ENCODE assay signal across 1 cellular context in the genomic region with DNA sequence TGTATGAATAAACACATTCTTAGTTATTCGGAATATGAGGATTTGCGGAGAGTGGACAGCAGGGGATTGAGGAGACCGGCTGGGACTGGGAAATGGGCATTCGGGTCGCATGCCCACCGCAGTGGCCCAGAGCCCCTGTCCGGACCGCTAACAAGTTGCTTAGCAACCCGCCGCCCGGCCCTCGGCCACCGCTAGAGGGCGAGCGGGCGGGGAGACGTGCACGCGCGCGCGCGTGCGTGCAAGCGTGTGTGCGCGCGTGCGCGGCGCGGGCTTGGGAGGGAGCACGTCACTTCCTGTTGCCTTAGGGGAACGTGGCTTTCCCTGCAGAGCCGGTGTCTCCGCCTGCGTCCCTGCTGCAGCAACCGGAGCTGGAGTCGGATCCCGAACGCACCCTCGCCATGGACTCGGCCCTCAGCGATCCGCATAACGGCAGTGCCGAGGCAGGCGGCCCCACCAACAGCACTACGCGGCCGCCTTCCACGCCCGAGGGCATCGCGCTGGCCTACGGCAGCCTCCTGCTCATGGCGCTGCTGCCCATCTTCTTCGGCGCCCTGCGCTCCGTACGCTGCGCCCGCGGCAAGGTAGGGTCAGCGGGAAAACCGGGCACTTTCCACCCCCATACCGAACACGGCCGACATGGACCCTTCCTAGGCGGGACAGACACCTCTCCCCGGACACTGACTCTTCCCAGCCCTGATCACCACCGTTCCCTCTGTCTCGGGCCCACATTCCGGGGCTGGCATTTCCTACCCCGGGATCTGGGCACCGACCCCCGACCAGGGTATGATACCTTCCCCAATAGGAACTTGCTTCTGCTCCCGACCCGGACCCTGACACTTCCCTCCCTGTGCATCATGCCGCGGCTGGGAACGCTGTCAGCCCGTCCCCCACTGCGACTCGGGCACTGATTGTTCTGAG.
TF ChIP-seq lines count a peak whose summit lies in the region.

A gene with protein sequence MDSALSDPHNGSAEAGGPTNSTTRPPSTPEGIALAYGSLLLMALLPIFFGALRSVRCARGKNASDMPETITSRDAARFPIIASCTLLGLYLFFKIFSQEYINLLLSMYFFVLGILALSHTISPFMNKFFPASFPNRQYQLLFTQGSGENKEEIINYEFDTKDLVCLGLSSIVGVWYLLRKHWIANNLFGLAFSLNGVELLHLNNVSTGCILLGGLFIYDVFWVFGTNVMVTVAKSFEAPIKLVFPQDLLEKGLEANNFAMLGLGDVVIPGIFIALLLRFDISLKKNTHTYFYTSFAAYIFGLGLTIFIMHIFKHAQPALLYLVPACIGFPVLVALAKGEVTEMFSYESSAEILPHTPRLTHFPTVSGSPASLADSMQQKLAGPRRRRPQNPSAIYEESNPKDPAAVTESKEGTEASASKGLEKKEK (plus strand): TSS at position 289 of the 918 bp plus-strand sequence. CDS start 110 bp downstream, at position 399.

TF ChIP-seq in K562, 482 proteins besides CTCF, POLR2A, EP300 and RAD21 (continued from another document and continues in another):
- TF ChIP-seq, protein P1, sequence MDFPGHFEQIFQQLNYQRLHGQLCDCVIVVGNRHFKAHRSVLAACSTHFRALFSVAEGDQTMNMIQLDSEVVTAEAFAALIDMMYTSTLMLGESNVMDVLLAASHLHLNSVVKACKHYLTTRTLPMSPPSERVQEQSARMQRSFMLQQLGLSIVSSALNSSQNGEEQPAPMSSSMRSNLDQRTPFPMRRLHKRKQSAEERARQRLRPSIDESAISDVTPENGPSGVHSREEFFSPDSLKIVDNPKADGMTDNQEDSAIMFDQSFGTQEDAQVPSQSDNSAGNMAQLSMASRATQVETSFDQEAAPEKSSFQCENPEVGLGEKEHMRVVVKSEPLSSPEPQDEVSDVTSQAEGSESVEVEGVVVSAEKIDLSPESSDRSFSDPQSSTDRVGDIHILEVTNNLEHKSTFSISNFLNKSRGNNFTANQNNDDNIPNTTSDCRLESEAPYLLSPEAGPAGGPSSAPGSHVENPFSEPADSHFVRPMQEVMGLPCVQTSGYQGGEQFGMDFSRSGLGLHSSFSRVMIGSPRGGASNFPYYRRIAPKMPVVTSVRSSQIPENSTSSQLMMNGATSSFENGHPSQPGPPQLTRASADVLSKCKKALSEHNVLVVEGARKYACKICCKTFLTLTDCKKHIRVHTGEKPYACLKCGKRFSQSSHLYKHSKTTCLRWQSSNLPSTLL (IDR thresholded peaks at IDR 0.05): no peak
- TF ChIP-seq, protein P2, sequence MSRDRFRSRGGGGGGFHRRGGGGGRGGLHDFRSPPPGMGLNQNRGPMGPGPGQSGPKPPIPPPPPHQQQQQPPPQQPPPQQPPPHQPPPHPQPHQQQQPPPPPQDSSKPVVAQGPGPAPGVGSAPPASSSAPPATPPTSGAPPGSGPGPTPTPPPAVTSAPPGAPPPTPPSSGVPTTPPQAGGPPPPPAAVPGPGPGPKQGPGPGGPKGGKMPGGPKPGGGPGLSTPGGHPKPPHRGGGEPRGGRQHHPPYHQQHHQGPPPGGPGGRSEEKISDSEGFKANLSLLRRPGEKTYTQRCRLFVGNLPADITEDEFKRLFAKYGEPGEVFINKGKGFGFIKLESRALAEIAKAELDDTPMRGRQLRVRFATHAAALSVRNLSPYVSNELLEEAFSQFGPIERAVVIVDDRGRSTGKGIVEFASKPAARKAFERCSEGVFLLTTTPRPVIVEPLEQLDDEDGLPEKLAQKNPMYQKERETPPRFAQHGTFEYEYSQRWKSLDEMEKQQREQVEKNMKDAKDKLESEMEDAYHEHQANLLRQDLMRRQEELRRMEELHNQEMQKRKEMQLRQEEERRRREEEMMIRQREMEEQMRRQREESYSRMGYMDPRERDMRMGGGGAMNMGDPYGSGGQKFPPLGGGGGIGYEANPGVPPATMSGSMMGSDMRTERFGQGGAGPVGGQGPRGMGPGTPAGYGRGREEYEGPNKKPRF (IDR thresholded peaks at IDR 0.05; ENCODE audit: low read depth, low read length): no peak
- TF ChIP-seq ZNF431 (CRISPR knock-in tag; IDR thresholded peaks at IDR 0.05): peak; percentile 9; the same call in 1 of the 2 replicates
- TF ChIP-seq SNIP1 (IDR thresholded peaks at IDR 0.05; ENCODE audit: low read depth): no peak
- TF ChIP-seq ZNF354B (CRISPR knock-in tag; IDR thresholded peaks at IDR 0.05): no peak
- no peak for TF ChIP-seq SMAD3 (CRISPR knock-in tag; conservative IDR thresholded peaks at IDR 0.05)
- no peak for TF ChIP-seq ZNF445 (CRISPR knock-in tag; IDR thresholded peaks at IDR 0.05; ENCODE audit: low read depth)
- TF ChIP-seq ZNF408 (CRISPR knock-in tag; IDR thresholded peaks at IDR 0.05; ENCODE audit: low read depth): no peak
- TF ChIP-seq CEBPB (tag; IDR thresholded peaks at IDR 0.05): no peak
- no peak for TF ChIP-seq HNRNPH1 (optimal IDR thresholded peaks at IDR 0.05; ENCODE audit: low read depth, low read length)
- peak; percentile 66; the same call in 1 of the 2 replicates for TF ChIP-seq GTF2F1 (IDR thresholded peaks at IDR 0.05; ENCODE audit: low read depth, low read length)
- TF ChIP-seq, protein P3, sequence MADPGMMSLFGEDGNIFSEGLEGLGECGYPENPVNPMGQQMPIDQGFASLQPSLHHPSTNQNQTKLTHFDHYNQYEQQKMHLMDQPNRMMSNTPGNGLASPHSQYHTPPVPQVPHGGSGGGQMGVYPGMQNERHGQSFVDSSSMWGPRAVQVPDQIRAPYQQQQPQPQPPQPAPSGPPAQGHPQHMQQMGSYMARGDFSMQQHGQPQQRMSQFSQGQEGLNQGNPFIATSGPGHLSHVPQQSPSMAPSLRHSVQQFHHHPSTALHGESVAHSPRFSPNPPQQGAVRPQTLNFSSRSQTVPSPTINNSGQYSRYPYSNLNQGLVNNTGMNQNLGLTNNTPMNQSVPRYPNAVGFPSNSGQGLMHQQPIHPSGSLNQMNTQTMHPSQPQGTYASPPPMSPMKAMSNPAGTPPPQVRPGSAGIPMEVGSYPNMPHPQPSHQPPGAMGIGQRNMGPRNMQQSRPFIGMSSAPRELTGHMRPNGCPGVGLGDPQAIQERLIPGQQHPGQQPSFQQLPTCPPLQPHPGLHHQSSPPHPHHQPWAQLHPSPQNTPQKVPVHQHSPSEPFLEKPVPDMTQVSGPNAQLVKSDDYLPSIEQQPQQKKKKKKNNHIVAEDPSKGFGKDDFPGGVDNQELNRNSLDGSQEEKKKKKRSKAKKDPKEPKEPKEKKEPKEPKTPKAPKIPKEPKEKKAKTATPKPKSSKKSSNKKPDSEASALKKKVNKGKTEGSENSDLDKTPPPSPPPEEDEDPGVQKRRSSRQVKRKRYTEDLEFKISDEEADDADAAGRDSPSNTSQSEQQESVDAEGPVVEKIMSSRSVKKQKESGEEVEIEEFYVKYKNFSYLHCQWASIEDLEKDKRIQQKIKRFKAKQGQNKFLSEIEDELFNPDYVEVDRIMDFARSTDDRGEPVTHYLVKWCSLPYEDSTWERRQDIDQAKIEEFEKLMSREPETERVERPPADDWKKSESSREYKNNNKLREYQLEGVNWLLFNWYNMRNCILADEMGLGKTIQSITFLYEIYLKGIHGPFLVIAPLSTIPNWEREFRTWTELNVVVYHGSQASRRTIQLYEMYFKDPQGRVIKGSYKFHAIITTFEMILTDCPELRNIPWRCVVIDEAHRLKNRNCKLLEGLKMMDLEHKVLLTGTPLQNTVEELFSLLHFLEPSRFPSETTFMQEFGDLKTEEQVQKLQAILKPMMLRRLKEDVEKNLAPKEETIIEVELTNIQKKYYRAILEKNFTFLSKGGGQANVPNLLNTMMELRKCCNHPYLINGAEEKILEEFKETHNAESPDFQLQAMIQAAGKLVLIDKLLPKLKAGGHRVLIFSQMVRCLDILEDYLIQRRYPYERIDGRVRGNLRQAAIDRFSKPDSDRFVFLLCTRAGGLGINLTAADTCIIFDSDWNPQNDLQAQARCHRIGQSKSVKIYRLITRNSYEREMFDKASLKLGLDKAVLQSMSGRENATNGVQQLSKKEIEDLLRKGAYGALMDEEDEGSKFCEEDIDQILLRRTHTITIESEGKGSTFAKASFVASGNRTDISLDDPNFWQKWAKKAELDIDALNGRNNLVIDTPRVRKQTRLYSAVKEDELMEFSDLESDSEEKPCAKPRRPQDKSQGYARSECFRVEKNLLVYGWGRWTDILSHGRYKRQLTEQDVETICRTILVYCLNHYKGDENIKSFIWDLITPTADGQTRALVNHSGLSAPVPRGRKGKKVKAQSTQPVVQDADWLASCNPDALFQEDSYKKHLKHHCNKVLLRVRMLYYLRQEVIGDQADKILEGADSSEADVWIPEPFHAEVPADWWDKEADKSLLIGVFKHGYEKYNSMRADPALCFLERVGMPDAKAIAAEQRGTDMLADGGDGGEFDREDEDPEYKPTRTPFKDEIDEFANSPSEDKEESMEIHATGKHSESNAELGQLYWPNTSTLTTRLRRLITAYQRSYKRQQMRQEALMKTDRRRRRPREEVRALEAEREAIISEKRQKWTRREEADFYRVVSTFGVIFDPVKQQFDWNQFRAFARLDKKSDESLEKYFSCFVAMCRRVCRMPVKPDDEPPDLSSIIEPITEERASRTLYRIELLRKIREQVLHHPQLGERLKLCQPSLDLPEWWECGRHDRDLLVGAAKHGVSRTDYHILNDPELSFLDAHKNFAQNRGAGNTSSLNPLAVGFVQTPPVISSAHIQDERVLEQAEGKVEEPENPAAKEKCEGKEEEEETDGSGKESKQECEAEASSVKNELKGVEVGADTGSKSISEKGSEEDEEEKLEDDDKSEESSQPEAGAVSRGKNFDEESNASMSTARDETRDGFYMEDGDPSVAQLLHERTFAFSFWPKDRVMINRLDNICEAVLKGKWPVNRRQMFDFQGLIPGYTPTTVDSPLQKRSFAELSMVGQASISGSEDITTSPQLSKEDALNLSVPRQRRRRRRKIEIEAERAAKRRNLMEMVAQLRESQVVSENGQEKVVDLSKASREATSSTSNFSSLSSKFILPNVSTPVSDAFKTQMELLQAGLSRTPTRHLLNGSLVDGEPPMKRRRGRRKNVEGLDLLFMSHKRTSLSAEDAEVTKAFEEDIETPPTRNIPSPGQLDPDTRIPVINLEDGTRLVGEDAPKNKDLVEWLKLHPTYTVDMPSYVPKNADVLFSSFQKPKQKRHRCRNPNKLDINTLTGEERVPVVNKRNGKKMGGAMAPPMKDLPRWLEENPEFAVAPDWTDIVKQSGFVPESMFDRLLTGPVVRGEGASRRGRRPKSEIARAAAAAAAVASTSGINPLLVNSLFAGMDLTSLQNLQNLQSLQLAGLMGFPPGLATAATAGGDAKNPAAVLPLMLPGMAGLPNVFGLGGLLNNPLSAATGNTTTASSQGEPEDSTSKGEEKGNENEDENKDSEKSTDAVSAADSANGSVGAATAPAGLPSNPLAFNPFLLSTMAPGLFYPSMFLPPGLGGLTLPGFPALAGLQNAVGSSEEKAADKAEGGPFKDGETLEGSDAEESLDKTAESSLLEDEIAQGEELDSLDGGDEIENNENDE (IDR thresholded peaks at IDR 0.05; ENCODE audit: low read depth, low read length): no peak
- TF ChIP-seq MBD2 (IDR thresholded peaks at IDR 0.05; ENCODE audit: borderline replicate concordance, low read depth): peak; percentile 42; the same call in 1 of the 2 replicates
- peak; percentile 72 for TF ChIP-seq HCFC1 (IDR thresholded peaks at IDR 0.05; ENCODE audit: low read depth, low read length)
- no peak for TF ChIP-seq ZNF212 (CRISPR knock-in tag; IDR thresholded peaks at IDR 0.05)
- TF ChIP-seq CBX8 (IDR thresholded peaks at IDR 0.05; ENCODE audit: borderline replicate concordance, extremely low read depth, low read depth, low read length, poor library complexity, severe bottlenecking): no peak
- no peak for TF ChIP-seq ZNF699 (CRISPR knock-in tag; IDR thresholded peaks at IDR 0.05; ENCODE audit: insufficient replicate concordance)
- peak; percentile 39; the same call in 1 of the 2 replicates for TF ChIP-seq TCF7 (IDR thresholded peaks at IDR 0.05; ENCODE audit: borderline replicate concordance)
- TF ChIP-seq, protein P4, sequence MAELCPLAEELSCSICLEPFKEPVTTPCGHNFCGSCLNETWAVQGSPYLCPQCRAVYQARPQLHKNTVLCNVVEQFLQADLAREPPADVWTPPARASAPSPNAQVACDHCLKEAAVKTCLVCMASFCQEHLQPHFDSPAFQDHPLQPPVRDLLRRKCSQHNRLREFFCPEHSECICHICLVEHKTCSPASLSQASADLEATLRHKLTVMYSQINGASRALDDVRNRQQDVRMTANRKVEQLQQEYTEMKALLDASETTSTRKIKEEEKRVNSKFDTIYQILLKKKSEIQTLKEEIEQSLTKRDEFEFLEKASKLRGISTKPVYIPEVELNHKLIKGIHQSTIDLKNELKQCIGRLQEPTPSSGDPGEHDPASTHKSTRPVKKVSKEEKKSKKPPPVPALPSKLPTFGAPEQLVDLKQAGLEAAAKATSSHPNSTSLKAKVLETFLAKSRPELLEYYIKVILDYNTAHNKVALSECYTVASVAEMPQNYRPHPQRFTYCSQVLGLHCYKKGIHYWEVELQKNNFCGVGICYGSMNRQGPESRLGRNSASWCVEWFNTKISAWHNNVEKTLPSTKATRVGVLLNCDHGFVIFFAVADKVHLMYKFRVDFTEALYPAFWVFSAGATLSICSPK (IDR thresholded peaks at IDR 0.05; ENCODE audit: borderline replicate concordance): no peak
- TF ChIP-seq, protein P5, sequence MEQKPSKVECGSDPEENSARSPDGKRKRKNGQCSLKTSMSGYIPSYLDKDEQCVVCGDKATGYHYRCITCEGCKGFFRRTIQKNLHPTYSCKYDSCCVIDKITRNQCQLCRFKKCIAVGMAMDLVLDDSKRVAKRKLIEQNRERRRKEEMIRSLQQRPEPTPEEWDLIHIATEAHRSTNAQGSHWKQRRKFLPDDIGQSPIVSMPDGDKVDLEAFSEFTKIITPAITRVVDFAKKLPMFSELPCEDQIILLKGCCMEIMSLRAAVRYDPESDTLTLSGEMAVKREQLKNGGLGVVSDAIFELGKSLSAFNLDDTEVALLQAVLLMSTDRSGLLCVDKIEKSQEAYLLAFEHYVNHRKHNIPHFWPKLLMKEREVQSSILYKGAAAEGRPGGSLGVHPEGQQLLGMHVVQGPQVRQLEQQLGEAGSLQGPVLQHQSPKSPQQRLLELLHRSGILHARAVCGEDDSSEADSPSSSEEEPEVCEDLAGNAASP (IDR thresholded peaks at IDR 0.05): no peak
- peak; percentile 61; the same call in 1 of the 2 replicates for TF ChIP-seq CTBP1 (IDR thresholded peaks at IDR 0.05; ENCODE audit: borderline replicate concordance)
- TF ChIP-seq, protein P6, sequence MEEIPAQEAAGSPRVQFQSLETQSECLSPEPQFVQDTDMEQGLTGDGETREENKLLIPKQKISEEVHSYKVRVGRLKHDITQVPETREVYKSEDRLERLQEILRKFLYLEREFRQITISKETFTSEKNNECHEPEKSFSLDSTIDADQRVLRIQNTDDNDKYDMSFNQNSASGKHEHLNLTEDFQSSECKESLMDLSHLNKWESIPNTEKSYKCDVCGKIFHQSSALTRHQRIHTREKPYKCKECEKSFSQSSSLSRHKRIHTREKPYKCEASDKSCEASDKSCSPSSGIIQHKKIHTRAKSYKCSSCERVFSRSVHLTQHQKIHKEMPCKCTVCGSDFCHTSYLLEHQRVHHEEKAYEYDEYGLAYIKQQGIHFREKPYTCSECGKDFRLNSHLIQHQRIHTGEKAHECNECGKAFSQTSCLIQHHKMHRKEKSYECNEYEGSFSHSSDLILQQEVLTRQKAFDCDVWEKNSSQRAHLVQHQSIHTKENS (CRISPR knock-in tag; IDR thresholded peaks at IDR 0.05): no peak
- TF ChIP-seq, protein P7, sequence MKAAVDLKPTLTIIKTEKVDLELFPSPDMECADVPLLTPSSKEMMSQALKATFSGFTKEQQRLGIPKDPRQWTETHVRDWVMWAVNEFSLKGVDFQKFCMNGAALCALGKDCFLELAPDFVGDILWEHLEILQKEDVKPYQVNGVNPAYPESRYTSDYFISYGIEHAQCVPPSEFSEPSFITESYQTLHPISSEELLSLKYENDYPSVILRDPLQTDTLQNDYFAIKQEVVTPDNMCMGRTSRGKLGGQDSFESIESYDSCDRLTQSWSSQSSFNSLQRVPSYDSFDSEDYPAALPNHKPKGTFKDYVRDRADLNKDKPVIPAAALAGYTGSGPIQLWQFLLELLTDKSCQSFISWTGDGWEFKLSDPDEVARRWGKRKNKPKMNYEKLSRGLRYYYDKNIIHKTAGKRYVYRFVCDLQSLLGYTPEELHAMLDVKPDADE (conservative IDR thresholded peaks at IDR 0.05; ENCODE audit: control insufficient read depth, low read depth, low read length): peak; percentile 82; the same call in 1 of the 2 replicates
- TF ChIP-seq KDM5B (IDR thresholded peaks at IDR 0.05; ENCODE audit: insufficient replicate concordance, low read depth, low read length): peak; percentile 93
- no peak for TF ChIP-seq ESRRB (CRISPR knock-in tag; IDR thresholded peaks at IDR 0.05; ENCODE audit: borderline replicate concordance)
- no peak for TF ChIP-seq XRCC3 (IDR thresholded peaks at IDR 0.05)
